8 cellular contexts compared by ENCODE assay signal in the genomic region with DNA sequence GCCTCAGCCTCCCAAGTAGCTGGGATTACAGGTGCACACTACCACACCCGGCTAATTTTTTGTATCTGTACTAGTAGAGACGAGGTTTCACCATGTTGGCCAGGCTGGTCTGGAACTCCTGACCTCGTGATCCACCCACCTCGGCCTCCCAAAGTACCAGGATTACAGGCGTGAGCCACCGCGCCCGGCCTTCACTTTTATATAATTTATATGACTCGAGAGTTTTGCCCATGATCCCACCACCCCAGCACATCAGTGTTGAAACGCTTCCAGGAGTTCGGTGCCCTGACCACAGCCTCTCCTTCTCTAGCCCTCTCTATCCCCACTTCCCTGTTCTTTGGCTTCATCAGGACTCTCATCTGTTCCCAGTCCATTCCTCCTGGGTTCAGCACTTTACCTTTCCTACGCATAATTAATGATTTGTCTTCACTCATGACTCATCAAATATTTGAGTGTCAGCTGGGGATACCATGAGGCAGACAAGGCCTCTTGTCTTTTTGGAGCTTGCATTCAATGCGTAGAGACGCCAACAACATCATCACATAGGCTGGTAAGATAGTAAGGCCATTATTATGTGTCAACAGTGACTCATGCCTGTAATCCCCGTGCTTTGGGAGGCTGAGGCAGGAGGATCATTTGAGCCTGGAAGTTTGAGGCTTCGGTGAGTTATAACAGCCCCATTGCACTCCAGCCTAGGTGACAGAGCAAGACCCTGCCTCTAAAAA. TPM values are rescaled to one million over a fixed set of nuclear protein-coding genes. Genes with fewer than 3 reads are reported as not detected.
DNase-seq lines count a peak whose midpoint lies in the region; ATAC-seq and TF ChIP-seq lines count a peak whose summit lies in the region.

No MANE protein-coding gene starts in this region.

- H3K4me1 ChIP-seq in SJCRH30 (0 out of 2 replicates have a peak, but pooled peaks cover 5% of the 10 kb centered on the region), psoas muscle (peaks cover 20% of the 10 kb centered on the region)

- no peaks in the 10 kb centered on the region for H3K36me3 ChIP-seq in SJCRH30
- peaks cover 5 to 34% of the 10 kb centered on the region in 2 donors for H3K36me3 ChIP-seq in psoas muscle (ENCODE audit: insufficient read depth in 1 of 2, low read depth in 1 of 2)

- H3K27ac ChIP-seq in SJCRH30 (no peak overlapping the region), epithelial cell of prostate (peak overlapping the region; percentile 89), psoas muscle (peak overlapping the region; percentile 95)

- no peaks in the 10 kb centered on the region for H3K27me3 ChIP-seq in SJCRH30
- no peaks in the 10 kb centered on the region for H3K27me3 ChIP-seq in psoas muscle (ENCODE audit: insufficient read depth in 3 of 3, low read length in 2 of 3)

- peak; percentile 78 for DNase-seq in DMS53 (lab: John Stamatoyannopoulos, UW)
- DNase-seq in DMS53 treated with DMSO at 0.1 percent for 48 hours (lab: John Stamatoyannopoulos, UW; ENCODE audit: unreplicated experiment) = no peak
- no peak for DNase-seq in SJCRH30
- DNase-seq in epithelial cell of prostate (ENCODE audit: low read depth, low spot score) = peak; percentile 86
- DNase-seq in psoas muscle = no peak
- DNase-seq in NCI-H2081 (lab: John Stamatoyannopoulos, UW) = no peak
- DNase-seq in OCI-M2 (lab: John Stamatoyannopoulos, UW; ENCODE audit: unreplicated experiment) = no peak

- TF ChIP-seq CTCF in psoas muscle (IDR thresholded peaks at IDR 0.05) = no peak

- H3K4me3 ChIP-seq in SJCRH30 (peak overlapping the region; percentile 75), psoas muscle (peak overlapping the region; percentile 81)

- intact Hi-C loops in psoas muscle (cut with DNase I) = loop anchor here in 1 of 2 donors (5.0 kb wide), 1 partner anchor 52 kb away; no protein-coding TSS in a partner anchor

- H3K9me3 ChIP-seq in SJCRH30 (replicated peaks) = no peaks in the 10 kb centered on the region
- no peaks in the 10 kb centered on the region for H3K9me3 ChIP-seq in psoas muscle

- ATAC-seq in psoas muscle (no peak), GM21786 (IDR thresholded peaks at IDR 0.05; ENCODE audit: unreplicated experiment) (no peak)

- WGBS in psoas muscle, 3 donors = 80 to 85% (median 84%) methylated on average over 16 of the region's 16 CpGs

RNA-seq across cellular contexts. Expression of gene PMF1, which starts 1.4 kb away (rescaled TPM):
- total RNA-seq in SJCRH30 (2014; rRNA removed; shearing (Covaris generic)) = 59.7 and 63.5 TPM in 2 replicates
- total RNA-seq in psoas muscle = 10 to 100 TPM; 47.9 to 72.1 (median 65.6) TPM
- 10 to 100 TPM; 52.7 to 93.4 (median 91.0) TPM for polyA plus RNA-seq in psoas muscle

RNA-seq across cellular contexts. Expression of gene SLC25A44, which starts 20.3 kb away (rescaled TPM):
- total RNA-seq in SJCRH30 (2014; rRNA removed; shearing (Covaris generic)) = 12.3 and 12.9 TPM in 2 replicates
- total RNA-seq in psoas muscle = 10 to 100 TPM; 11.2 to 29.8 (median 20.1) TPM
- 10 to 100 TPM; 13.6 to 40.3 (median 21.1) TPM for polyA plus RNA-seq in psoas muscle

RNA-seq across cellular contexts. Expression of gene BGLAP, which starts 27.8 kb away (rescaled TPM):
- 0.18 and 0.38 TPM in 2 replicates for total RNA-seq in SJCRH30 (2014; rRNA removed; shearing (Covaris generic))
- under 1 TPM in 2 of 4 donors, not detected in 2; 0.34 to 0.44 TPM for total RNA-seq in psoas muscle
- under 1 TPM in 1 of 3 donors, not detected in 2; 0.33 TPM for polyA plus RNA-seq in psoas muscle

RNA-seq across cellular contexts. Expression of gene PAQR6, which starts 33.7 kb away (rescaled TPM):
- 1.2 and 1.7 TPM in 2 replicates for total RNA-seq in SJCRH30 (2014; rRNA removed; shearing (Covaris generic))
- 1 to 10 TPM in 1 of 4 donors, under 1 TPM in 3; 0.32 to 1.2 (median 0.80) TPM for total RNA-seq in psoas muscle
- polyA plus RNA-seq in psoas muscle = under 1 TPM; 0.30 to 0.85 (median 0.39) TPM

Comparison
In these comparisons a context has a peak if more than half of its experiments do, and no peak if none do; other contexts are left out.
1. DNase-seq: peak in DMS53 (single experiment) and epithelial cell of prostate (single experiment); none in DMS53 treated with DMSO at 0.1 percent for 48 hours (single experiment), SJCRH30 (0 of 2), psoas muscle (0 of 2), NCI-H2081 (0 of 2) and OCI-M2 (single experiment).